In genomic region chr6:710601-711571, GRCh38 we compare ENCODE assay signal across 8 cellular contexts. TPM values are rescaled to one million over a fixed set of nuclear protein-coding genes. Genes with fewer than 3 reads are reported as not detected.
DNase-seq lines count a peak whose midpoint lies in the region; ATAC-seq and TF ChIP-seq lines count a peak whose summit lies in the region.

No MANE protein-coding gene starts in this region.

- peak overlapping the region; percentile 27 for H3K27ac ChIP-seq in RWPE2 (ENCODE audit: poor library complexity, severe bottlenecking)
- H3K27ac ChIP-seq in heart left ventricle: peak overlapping the region; percentile 77 to 96 (median 92)

- peak; percentile 64 for DNase-seq in AG10803 (ENCODE audit: low read depth)
- DNase-seq in RWPE2 (ENCODE audit: low spot score): no peak
- peak; percentile 74 for DNase-seq in adipocyte (ENCODE audit: low read depth)
- DNase-seq in heart left ventricle: peak; percentile 64 to 80 (median 66)
- DNase-seq in posterior cingulate gyrus: peak; percentile 26 to 94 (median 65)
- peak; percentile 61 for DNase-seq in ureter (ENCODE audit: low spot score)

- H3K36me3 ChIP-seq in RWPE2 (ENCODE audit: low read depth) (no peaks in the 10 kb centered on the region), adipocyte (ENCODE audit: control insufficient read depth, insufficient read depth, low read length, severe bottlenecking) (no peaks in the 10 kb centered on the region), heart left ventricle (no peaks in the 10 kb centered on the region)

- H3K9ac ChIP-seq in adipocyte (ENCODE audit: low read length): peak overlapping the region; percentile 87

- intact Hi-C loops in heart left ventricle (cut with DNase I) (no loop called here), posterior cingulate gyrus (cut with DNase I) (no loop called here)

- peak overlapping the region; percentile 75 for H3K4me3 ChIP-seq in AG10803 (ENCODE audit: low read length)
- H3K4me3 ChIP-seq in RWPE2 (ENCODE audit: severe bottlenecking): peak overlapping the region; percentile 33
- H3K4me3 ChIP-seq in adipocyte (ENCODE audit: low read length): peak overlapping the region; percentile 86
- peak overlapping the region; percentile 52 to 75 (median 66) for H3K4me3 ChIP-seq in heart left ventricle

- 1% methylated on average over 43 to 55 of the region's 55 CpGs for WGBS in heart left ventricle, 4 donors

- peak; percentile 87 for ATAC-seq in GM19023 (IDR thresholded peaks at IDR 0.05; ENCODE audit: unreplicated experiment)
- ATAC-seq in HG03175 (IDR thresholded peaks at IDR 0.05; ENCODE audit: unreplicated experiment): peak; percentile 92
- ATAC-seq in RWPE2 (ENCODE audit: low read depth): peak; percentile 83
- ATAC-seq in heart left ventricle: peak; percentile 60 to 94 (median 92)

- TF ChIP-seq POLR2A in heart left ventricle (IDR thresholded peaks at IDR 0.05): peak in 1 of 2 donors; percentile 34

- H3K4me1 ChIP-seq in RWPE2 (ENCODE audit: insufficient read depth, poor library complexity, severe bottlenecking) (peaks cover 26% of the 10 kb centered on the region), adipocyte (ENCODE audit: control insufficient read depth, insufficient read depth, low read length) (peaks cover 4% of the 10 kb centered on the region), heart left ventricle (peaks cover 0 to 13% (median 4%) of the 10 kb centered on the region in 12 donors)

- H3K27me3 ChIP-seq in RWPE2 (ENCODE audit: insufficient read depth, poor library complexity, severe bottlenecking) (no peaks in the 10 kb centered on the region), adipocyte (replicated peaks; ENCODE audit: control insufficient read depth, insufficient read depth, low read length) (no peaks in the 10 kb centered on the region), heart left ventricle (peaks cover 0 to 4% (median 0%) of the 10 kb centered on the region in 9 donors)

- H3K9me3 ChIP-seq in RWPE2 (ENCODE audit: severe bottlenecking): no peaks in the 10 kb centered on the region
- H3K9me3 ChIP-seq in adipocyte (ENCODE audit: control insufficient read depth, low read length): no peaks in the 10 kb centered on the region
- H3K9me3 ChIP-seq in heart left ventricle: no peaks in the 10 kb centered on the region

- TF ChIP-seq CTCF in AG10803 (conservative IDR thresholded peaks at IDR 0.05; ENCODE audit: low read length) (no peak), RWPE2 (IDR thresholded peaks at IDR 0.05; ENCODE audit: poor library complexity, severe bottlenecking) (no peak), heart left ventricle (IDR thresholded peaks at IDR 0.05) (no peak)

RNA-seq across cellular contexts. Expression of gene EXOC2, which starts 17.9 kb away (rescaled TPM):
- total RNA-seq in heart left ventricle (10 to 100 TPM in 8 of 9 donors, 1 to 10 TPM in 1; 9.8 to 23.0 (median 15.6) TPM), ureter (23.6 TPM)
- 10 to 100 TPM in 1 of 2 donors, 1 to 10 TPM in 1; 4.4 to 12.0 TPM for polyA plus RNA-seq in heart left ventricle

RNA-seq across cellular contexts. Expression of gene HUS1B, which starts 54.0 kb away (rescaled TPM):
- under 1 TPM in 3 of 9 donors, not detected in 6; 0.39 to 0.80 (median 0.43) TPM for total RNA-seq in heart left ventricle
- under 1 TPM; 0.19 to 0.28 TPM for polyA plus RNA-seq in heart left ventricle
- total RNA-seq in ureter: 1.9 TPM

Comparison
In these comparisons a context has a peak if more than half of its experiments do, and no peak if none do; other contexts are left out.
1. H3K4me3 ChIP-seq: peak in every context shown above with its lines; median percentile 86 in adipocyte; 75 in AG10803; 66 in heart left ventricle; 33 in RWPE2.